25 cellular contexts compared by ENCODE assay signal in genomic region chr20:62555642-62556420, GRCh38.
A peak's percentile ranks its signal among the peaks of the same experiment; 100 is the strongest.
DNase-seq lines count a peak whose midpoint lies in the region; ATAC-seq and TF ChIP-seq lines count a peak whose summit lies in the region.
"Had no signal": no experiment of that assay in that cellular context is flagged by ENCODE, and none has a peak within 500 bp of the region (broad histone marks: within the 10 kb centered on the region; RNA-seq: fewer than 3 reads in every experiment).

No MANE protein-coding gene starts in this region.

- peaks cover 75% of the 10 kb centered on the region for H3K27me3 Mint-ChIP-seq in nephron (ENCODE audit: low read depth)
- H3K27me3 Mint-ChIP-seq in activated T-helper 2 cell treated with anti-CD3 and anti-CD28 coated beads, Interferon-gamma antibody, Interleukin-2, Interleukin-4, amounts not matched to agents 10 μg/mL and 5 μg/mL and 100 μg/mL, durations not matched to agents 14 hours and 24 hours and 36 hours (ENCODE audit: low read depth), result peaks cover 9% of the 10 kb centered on the region

- WGBS in esophagus muscularis mucosa, result 49% methylated on average over 10 of the region's 29 CpGs

- DNase-seq in right atrium auricular region (ENCODE audit: low spot score) (no peak), cardiac septum (ENCODE audit: low spot score) (no peak), esophagus muscularis mucosa (ENCODE audit: extremely low spot score) (no peak), left lung (no peak)
- no peak for DNase-seq in activated T-helper 2 cell treated with anti-CD3 and anti-CD28 coated beads, Interferon-gamma antibody, Interleukin-2, Interleukin-4, amounts not matched to agents 10 μg/mL and 5 μg/mL and 100 μg/mL, durations not matched to agents 14 hours and 24 hours and 36 hours (ENCODE audit: low spot score)
- DNase-seq in activated CD4-positive, alpha-beta T cell treated with anti-CD3 and anti-CD28 coated beads for 1 hour, result no peak
- DNase-seq: activated CD4-positive, alpha-beta memory T cell treated with anti-CD3 and anti-CD28 coated beads for 36 hours; anterior cingulate cortex; central memory CD4-positive, alpha-beta T cell; foreskin keratinocyte; HFFc6; IMR-90; kidney; MM.1S; NCI-H146; NCI-H2171; NCI-H69; SIG-M5; stimulated activated CD8-positive, alpha-beta memory T cell treated with anti-CD3 and anti-CD28 coated beads, Interleukin-4, amount 100 ng/mL, for 48 hours had no signal

- peak overlapping the region in 2 of 3 experiments; percentile 45 to 85 for H3K4me3 Mint-ChIP-seq in nephron
- H3K4me3 Mint-ChIP-seq in activated T-helper 2 cell treated with anti-CD3 and anti-CD28 coated beads, Interferon-gamma antibody, Interleukin-2, Interleukin-4, amounts not matched to agents 10 μg/mL and 5 μg/mL and 100 μg/mL, durations not matched to agents 14 hours and 24 hours and 36 hours (ENCODE audit: low read depth), result no peak overlapping the region
- H3K4me3 Mint-ChIP-seq: activated CD4-positive, alpha-beta memory T cell treated with anti-CD3 and anti-CD28 coated beads for 36 hours; CD14-positive monocyte; HFFc6; mesothelial cell of epicardium had no signal

- TF ChIP-seq POLR2A in esophagus muscularis mucosa (IDR thresholded peaks at IDR 0.05; ENCODE audit: low read depth), result no peak

- intact Hi-C loops in cardiac septum (cut with DNase I) (no loop called here), esophagus muscularis mucosa (cut with DNase I) (no loop called here), left lung (cut with DNase I) (no loop called here)
- intact Hi-C loops in activated T-helper 2 cell treated with anti-CD3 and anti-CD28 coated beads, Interferon-gamma antibody, Interleukin-2, Interleukin-4, amounts not matched to agents 10 μg/mL and 5 μg/mL and 100 μg/mL, durations not matched to agents 14 hours and 24 hours and 36 hours (cut with micrococcal nuclease), result no loop called here

- TF ChIP-seq CTCF in right atrium auricular region (IDR thresholded peaks at IDR 0.05), result no peak
- TF ChIP-seq CTCF in esophagus muscularis mucosa (IDR thresholded peaks at IDR 0.05), result no peak
- TF ChIP-seq CTCF in nephron (IDR thresholded peaks at IDR 0.05; ENCODE audit: unreplicated experiment in 3 of 3), result no peak
- no peak for TF ChIP-seq CTCF in left lung (IDR thresholded peaks at IDR 0.05)

- peak overlapping the region in 1 of 3 experiments; percentile 27 for H3K27ac Mint-ChIP-seq in nephron
- H3K27ac Mint-ChIP-seq in activated T-helper 2 cell treated with anti-CD3 and anti-CD28 coated beads, Interferon-gamma antibody, Interleukin-2, Interleukin-4, amounts not matched to agents 10 μg/mL and 5 μg/mL and 100 μg/mL, durations not matched to agents 14 hours and 24 hours and 36 hours, result no peak overlapping the region
- H3K27ac Mint-ChIP-seq: activated CD4-positive, alpha-beta memory T cell treated with anti-CD3 and anti-CD28 coated beads for 36 hours; CD14-positive monocyte; HFFc6; mesothelial cell of epicardium had no signal

- TF ChIP-seq EP300 in esophagus muscularis mucosa (IDR thresholded peaks at IDR 0.05), result no peak

- peaks cover 38% of the 10 kb centered on the region for H3K4me1 Mint-ChIP-seq in nephron
- H3K4me1 Mint-ChIP-seq in activated T-helper 2 cell treated with anti-CD3 and anti-CD28 coated beads, Interferon-gamma antibody, Interleukin-2, Interleukin-4, amounts not matched to agents 10 μg/mL and 5 μg/mL and 100 μg/mL, durations not matched to agents 14 hours and 24 hours and 36 hours (ENCODE audit: low read depth), result no peaks in the 10 kb centered on the region

- H3K4me3 ChIP-seq in right atrium auricular region, result peak overlapping the region in 1 of 2 donors; percentile 72
- peak overlapping the region in 1 of 4 donors; percentile 79 for H3K4me3 ChIP-seq in esophagus muscularis mucosa
- H3K4me3 ChIP-seq in left lung, result no peak overlapping the region

- peaks cover 63% of the 10 kb centered on the region for H3K36me3 ChIP-seq in right atrium auricular region
- peaks cover 0 to 5% (median 0%) of the 10 kb centered on the region in 4 donors for H3K36me3 ChIP-seq in esophagus muscularis mucosa
- H3K36me3 ChIP-seq in left lung, result no peaks in the 10 kb centered on the region

- no peaks in the 10 kb centered on the region for H3K9me3 Mint-ChIP-seq in nephron
- H3K9me3 Mint-ChIP-seq in activated T-helper 2 cell treated with anti-CD3 and anti-CD28 coated beads, Interferon-gamma antibody, Interleukin-2, Interleukin-4, amounts not matched to agents 10 μg/mL and 5 μg/mL and 100 μg/mL, durations not matched to agents 14 hours and 24 hours and 36 hours, result no peaks in the 10 kb centered on the region
- H3K9me3 Mint-ChIP-seq: activated CD4-positive, alpha-beta memory T cell treated with anti-CD3 and anti-CD28 coated beads for 36 hours; HFFc6; mesothelial cell of epicardium had no signal

- peaks cover 0 to 59% of the 10 kb centered on the region in 2 donors for H3K4me1 ChIP-seq in right atrium auricular region
- H3K4me1 ChIP-seq in esophagus muscularis mucosa, result peaks cover 55 to 100% (median 97%) of the 10 kb centered on the region in 4 donors
- peaks cover 5 to 11% of the 10 kb centered on the region in 2 donors for H3K4me1 ChIP-seq in left lung
- H3K4me1 ChIP-seq: foreskin keratinocyte had no signal

- H3K27ac ChIP-seq in right atrium auricular region (peak overlapping the region; percentile 91 to 92), esophagus muscularis mucosa (replicated peaks in 1 of 4) (peak overlapping the region; percentile 86 to 92 (median 88)), left lung (no peak overlapping the region)
- H3K27ac ChIP-seq: epithelial cell of prostate, foreskin keratinocyte, VCaP had no signal

- H3K36me3 Mint-ChIP-seq in nephron (ENCODE audit: low read depth), result no peaks in the 10 kb centered on the region
- H3K36me3 Mint-ChIP-seq in activated T-helper 2 cell treated with anti-CD3 and anti-CD28 coated beads, Interferon-gamma antibody, Interleukin-2, Interleukin-4, amounts not matched to agents 10 μg/mL and 5 μg/mL and 100 μg/mL, durations not matched to agents 14 hours and 24 hours and 36 hours (ENCODE audit: low read depth), result no peaks in the 10 kb centered on the region
- H3K36me3 Mint-ChIP-seq: activated CD4-positive, alpha-beta memory T cell treated with anti-CD3 and anti-CD28 coated beads for 36 hours; CD14-positive monocyte; mesothelial cell of epicardium had no signal

- no peaks in the 10 kb centered on the region for H3K27me3 ChIP-seq in right atrium auricular region
- H3K27me3 ChIP-seq in esophagus muscularis mucosa, result peaks cover 0 to 67% (median 4%) of the 10 kb centered on the region in 4 donors
- H3K27me3 ChIP-seq in left lung, result peaks cover 29 to 100% of the 10 kb centered on the region in 2 donors

- ATAC-seq in HG03460 (IDR thresholded peaks at IDR 0.05; ENCODE audit: unreplicated experiment) (no peak), left lung (no peak)
- ATAC-seq: foreskin keratinocyte had no signal

- no peaks in the 10 kb centered on the region for H3K9me3 ChIP-seq in right atrium auricular region
- no peaks in the 10 kb centered on the region for H3K9me3 ChIP-seq in esophagus muscularis mucosa
- no peaks in the 10 kb centered on the region for H3K9me3 ChIP-seq in left lung

Comparison
In these comparisons a context has a peak if more than half of its experiments do, and no peak if none do; other contexts are left out.
1. H3K27ac ChIP-seq: peak in right atrium auricular region (2 of 2) and esophagus muscularis mucosa (4 of 4); none in left lung (0 of 2).